Comparison of ENCODE assay signal across 2 cellular contexts in genomic region chr18:23800902-23801301, GRCh38.
A peak's percentile ranks its signal among the peaks of the same experiment; 100 is the strongest.
TF ChIP-seq lines count a peak whose summit lies in the region.

No MANE protein-coding gene starts in this region.

TF ChIP-seq in HEK293, 187 proteins besides CTCF, POLR2A, EP300 and RAD21 (continued from another document):
- TF ChIP-seq ZNF146 (tag by site-specific recombination; IDR thresholded peaks at IDR 0.05): peak; percentile 67
- no peak for TF ChIP-seq ZNF658 (tag by site-specific recombination; IDR thresholded peaks at IDR 0.05)
- TF ChIP-seq, protein P1, sequence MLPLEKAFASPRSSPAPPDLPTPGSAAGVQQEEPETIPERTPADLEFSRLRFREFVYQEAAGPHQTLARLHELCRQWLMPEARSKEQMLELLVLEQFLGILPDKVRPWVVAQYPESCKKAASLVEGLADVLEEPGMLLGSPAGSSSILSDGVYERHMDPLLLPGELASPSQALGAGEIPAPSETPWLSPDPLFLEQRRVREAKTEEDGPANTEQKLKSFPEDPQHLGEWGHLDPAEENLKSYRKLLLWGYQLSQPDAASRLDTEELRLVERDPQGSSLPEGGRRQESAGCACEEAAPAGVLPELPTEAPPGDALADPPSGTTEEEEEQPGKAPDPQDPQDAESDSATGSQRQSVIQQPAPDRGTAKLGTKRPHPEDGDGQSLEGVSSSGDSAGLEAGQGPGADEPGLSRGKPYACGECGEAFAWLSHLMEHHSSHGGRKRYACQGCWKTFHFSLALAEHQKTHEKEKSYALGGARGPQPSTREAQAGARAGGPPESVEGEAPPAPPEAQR (tag by site-specific recombination; IDR thresholded peaks at IDR 0.05): no peak
- no peak for TF ChIP-seq ZNF654 (tag by site-specific recombination; IDR thresholded peaks at IDR 0.05; ENCODE audit: low read depth)
- TF ChIP-seq ZNF549 (tag by site-specific recombination; IDR thresholded peaks at IDR 0.05): no peak
- TF ChIP-seq PRDM6 (tag by site-specific recombination; IDR thresholded peaks at IDR 0.05): no peak
- no peak for TF ChIP-seq ZNF560 (tag by site-specific recombination; IDR thresholded peaks at IDR 0.05; ENCODE audit: borderline replicate concordance)
- no peak for TF ChIP-seq ZNF239 (tag by site-specific recombination; IDR thresholded peaks at IDR 0.05)
- no peak for TF ChIP-seq HOXD13 (CRISPR knock-in tag; IDR thresholded peaks at IDR 0.05; ENCODE audit: borderline replicate concordance)
- TF ChIP-seq ZNF280D (tag by site-specific recombination; IDR thresholded peaks at IDR 0.05): 0 out of 2 replicates have a peak, but pooled peaks have one; percentile 30

TF ChIP-seq in K562, 482 proteins besides CTCF, POLR2A, EP300 and RAD21 (continued from another document):
- TF ChIP-seq ZNF146 (CRISPR knock-in tag; IDR thresholded peaks at IDR 0.05; ENCODE audit: unreplicated experiment): peak; percentile 55
- no peak for TF ChIP-seq ZNF584 (CRISPR knock-in tag; IDR thresholded peaks at IDR 0.05; ENCODE audit: low read depth)
TF ChIP-seq in K562: peak in this region for 2.
